Comparison of ENCODE assay signal across 17 cellular contexts in genomic region chr15:72919936-72920455, GRCh38.
DNase-seq lines count a peak whose midpoint lies in the region; ATAC-seq, FAIRE-seq and TF ChIP-seq lines count a peak whose summit lies in the region.
"Had no signal": no experiment of that assay in that cellular context is flagged by ENCODE, and none has a peak within 500 bp of the region (broad histone marks: within the 10 kb centered on the region; RNA-seq: fewer than 3 reads in every experiment).

No MANE protein-coding gene starts in this region.

- no peak for TF ChIP-seq CTCF in astrocyte (IDR thresholded peaks at IDR 0.05; ENCODE audit: insufficient read depth, low read depth, low read length)

- no peak overlapping the region for H2AFZ ChIP-seq in astrocyte (ENCODE audit: low read depth, low read length)
- H2AFZ ChIP-seq: GM23338 had no signal

- H3K27me3 Mint-ChIP-seq in astrocyte (ENCODE audit: low read depth, unreplicated experiment) = peaks cover 6% of the 10 kb centered on the region
- H3K27me3 Mint-ChIP-seq: CD4-positive, alpha-beta T cell had no signal

- no peak for FAIRE-seq in astrocyte (lab: Jason Lieb, UNC)
- FAIRE-seq: GM12878, GM18507, HepG2, HTR-8/SVneo had no signal

- no peaks in the 10 kb centered on the region for H3K79me2 ChIP-seq in astrocyte (ENCODE audit: insufficient read depth, low read length)

- DNase-seq in NCI-H526 (lab: John Stamatoyannopoulos, UW) = peak; percentile 60 to 72
- peak; percentile 56 for DNase-seq in astrocyte (ENCODE audit: low read depth)
- no peak for DNase-seq in left colon
- peak; percentile 33 for DNase-seq in stromal cell of bone marrow (ENCODE audit: low read depth)
- DNase-seq in activated naive CD4-positive, alpha-beta T cell (lab: John Stamatoyannopoulos, UW) = no peak
- DNase-seq in cerebellum (ENCODE audit: low spot score) = no peak
- no peak for DNase-seq in hypothalamus (lab: John Stamatoyannopoulos, UW)
- DNase-seq: C1 segment of cervical spinal cord; CD4-positive, alpha-beta T cell; DMS79; H7 had no signal

- peaks cover 13% of the 10 kb centered on the region for H3K4me1 Mint-ChIP-seq in astrocyte (ENCODE audit: low read depth, unreplicated experiment)
- H3K4me1 Mint-ChIP-seq: B cell, GM23338 had no signal

- H3K36me3 Mint-ChIP-seq in astrocyte (ENCODE audit: low read depth, unreplicated experiment) = no peaks in the 10 kb centered on the region

- no peaks in the 10 kb centered on the region for H3K27me3 ChIP-seq in astrocyte (ENCODE audit: insufficient read depth, low read length)

- no peak overlapping the region for H3K9ac ChIP-seq in astrocyte (ENCODE audit: low read length)

- no peak overlapping the region for H3K27ac ChIP-seq in astrocyte (ENCODE audit: low read depth, low read length)

- ATAC-seq in left colon = peak; percentile 85
- ATAC-seq: GM12878, GM23338, HepG2 had no signal

- no peaks in the 10 kb centered on the region for H3K9me3 ChIP-seq in astrocyte (ENCODE audit: insufficient read depth, low read depth, low read length)

- no peaks in the 10 kb centered on the region for H4K20me1 ChIP-seq in astrocyte (ENCODE audit: insufficient read depth, low read length)

- no peak overlapping the region for H3K27ac Mint-ChIP-seq in astrocyte (ENCODE audit: unreplicated experiment)
- H3K27ac Mint-ChIP-seq: B cell; CD4-positive, alpha-beta T cell; GM23338 had no signal

- H3K4me2 ChIP-seq in astrocyte (ENCODE audit: low read length) = no peak overlapping the region
- H3K4me2 ChIP-seq: GM23338 had no signal

- H3K4me3 ChIP-seq in astrocyte (ENCODE audit: insufficient read depth, low read depth, low read length) = no peak overlapping the region
- H3K4me3 ChIP-seq: GM12878, GM23338 had no signal

- no peaks in the 10 kb centered on the region for H3K4me1 ChIP-seq in astrocyte (ENCODE audit: insufficient read depth, low read length)

- H3K4me3 Mint-ChIP-seq in astrocyte (ENCODE audit: unreplicated experiment) = no peak overlapping the region
- H3K4me3 Mint-ChIP-seq: B cell; CD4-positive, alpha-beta T cell; GM23338 had no signal

- intact Hi-C loops in left colon (cut with DNase I, micrococcal nuclease) = no loop called here

- no peaks in the 10 kb centered on the region for H3K36me3 ChIP-seq in astrocyte (ENCODE audit: insufficient read depth, low read length)

- no peaks in the 10 kb centered on the region for H3K9me3 Mint-ChIP-seq in astrocyte (ENCODE audit: unreplicated experiment)
- H3K9me3 Mint-ChIP-seq: CD4-positive, alpha-beta T cell; GM23338 had no signal

Comparison
In these comparisons a context has a peak if more than half of its experiments do, and no peak if none do; other contexts are left out.
1. DNase-seq: peak in NCI-H526 (2 of 2), astrocyte (single experiment) and stromal cell of bone marrow (single experiment); none in left colon (0 of 2), activated naive CD4-positive, alpha-beta T cell (0 of 4), cerebellum (single experiment) and hypothalamus (0 of 51).